In genomic region chr12:128971802-128972201, GRCh38 we compare ENCODE assay signal across 15 cellular contexts.
DNase-seq lines count a peak whose midpoint lies in the region; FAIRE-seq and TF ChIP-seq lines count a peak whose summit lies in the region.
"Had no signal": no experiment of that assay in that cellular context is flagged by ENCODE, and none has a peak within 500 bp of the region (broad histone marks: within the 10 kb centered on the region; RNA-seq: fewer than 3 reads in every experiment).

No MANE protein-coding gene starts in this region.

- TF ChIP-seq POLR2A in H54 (IDR thresholded peaks at IDR 0.05; ENCODE audit: low read depth, low read length) = no peak

- peaks cover 75% of the 10 kb centered on the region for H3K4me1 Mint-ChIP-seq in brain

- H3K4me3 Mint-ChIP-seq in brain = peak overlapping the region in 2 of 5 experiments; percentile 34 to 51

- no peak for FAIRE-seq in H54 (lab: Jason Lieb, UNC)
- FAIRE-seq: A204.1, D721Med had no signal

- no peaks in the 10 kb centered on the region for H3K36me3 Mint-ChIP-seq in brain

- TF ChIP-seq CTCF in brain (conservative IDR thresholded peaks at IDR 0.05) = no peak

- peaks cover 5% of the 10 kb centered on the region for H3K27me3 Mint-ChIP-seq in brain

- H3K9me3 Mint-ChIP-seq in brain = peaks cover 0 to 70% (median 2%) of the 10 kb centered on the region in 5 experiments

- DNase-seq in NCI-H748 (lab: John Stamatoyannopoulos, UW; ENCODE audit: unreplicated experiment) (peak; percentile 82), NCI-H748 treated with DMSO at 0.1 percent for 48 hours (lab: John Stamatoyannopoulos, UW) (no peak), NCI-H2107 (lab: John Stamatoyannopoulos, UW) (peak; percentile 97), activated gamma-delta T cell (lab: John Stamatoyannopoulos, UW) (no peak), T-helper 9 cell (no peak), H54 (ENCODE audit: insufficient read length, low spot score) (no peak), Ammon's horn (ENCODE audit: low spot score) (no peak)
- DNase-seq: activated naive CD4-positive, alpha-beta T cell treated with anti-CD3 and anti-CD28 coated beads, Interleukin-2, amount 50 U/mL, for 16 hours; caudate nucleus; foreskin keratinocyte; midbrain; MM.1S had no signal

- H3K27ac Mint-ChIP-seq in brain = peak overlapping the region in 3 of 5 experiments; percentile 28 to 95 (median 37)

Comparison
In these comparisons a context has a peak if more than half of its experiments do, and no peak if none do; other contexts are left out.
1. DNase-seq: peak in NCI-H748 (single experiment) and NCI-H2107 (single experiment); none in NCI-H748 treated with DMSO at 0.1 percent for 48 hours (single experiment), activated gamma-delta T cell (single experiment), T-helper 9 cell (single experiment), H54 (single experiment) and Ammon's horn (single experiment).